In genomic region chr3:50347187-50347813, GRCh38 we compare ENCODE assay signal across 8 cellular contexts. TPM values are rescaled to one million over a fixed set of nuclear protein-coding genes. Genes with fewer than 3 reads are reported as not detected.
DNase-seq lines count a peak whose midpoint lies in the region; ATAC-seq, FAIRE-seq and TF ChIP-seq lines count a peak whose summit lies in the region.

No MANE protein-coding gene starts in this region.

- H3K9me3 ChIP-seq in A549: no peaks in the 10 kb centered on the region

- FAIRE-seq in A549 (lab: Jason Lieb, UNC) (no peak), GM12891 (lab: Jason Lieb, UNC) (peak; percentile 74)

- no peaks in the 10 kb centered on the region for H3K27me3 ChIP-seq in mesendoderm (ENCODE audit: insufficient read depth, low read length, poor library complexity)

- no peak for TF ChIP-seq EP300 in A549 (IDR thresholded peaks at IDR 0.05)

- ATAC-seq in A549 (peak in 1 of 2 experiments; percentile 12; a peak in 2 of 6 replicates), GM19035 (IDR thresholded peaks at IDR 0.05; ENCODE audit: unreplicated experiment) (no peak)

- no peak overlapping the region for H3K9ac ChIP-seq in mesendoderm (ENCODE audit: low read length)

- H3K79me1 ChIP-seq in mesendoderm (ENCODE audit: low read length): no peaks in the 10 kb centered on the region

- H3K23ac ChIP-seq in mesendoderm (ENCODE audit: low read length): no peak overlapping the region

- peak; percentile 54 to 61 for TF ChIP-seq RAD21 in A549 (conservative IDR thresholded peaks at IDR 0.05 in 1 of 2, IDR thresholded peaks at IDR 0.05 in 1 of 2)

- no peak overlapping the region for H4K8ac ChIP-seq in mesendoderm (ENCODE audit: low read depth, low read length)

- H3K27ac ChIP-seq in A549: no peak overlapping the region
- H3K27ac ChIP-seq in mesendoderm (ENCODE audit: low read depth, low read length): no peak overlapping the region

- H3K4me1 ChIP-seq in A549: peaks cover 20% of the 10 kb centered on the region; the same call in 2 of the 3 replicates
- H3K4me1 ChIP-seq in mesendoderm (ENCODE audit: control insufficient read depth, low read depth, low read length): peaks cover 8% of the 10 kb centered on the region

- TF ChIP-seq CTCF in A549 (IDR thresholded peaks at IDR 0.05): peak; percentile 58

- no peaks in the 10 kb centered on the region for H3K79me2 ChIP-seq in mesendoderm (ENCODE audit: control insufficient read depth, insufficient read depth, low read length)

- no peak overlapping the region for H2BK120ac ChIP-seq in mesendoderm (ENCODE audit: low read depth, low read length)

- H3K4me2 ChIP-seq in A549 (no peak overlapping the region), mesendoderm (ENCODE audit: low read length) (no peak overlapping the region)

- H3K56ac ChIP-seq in mesendoderm (ENCODE audit: low read length): no peak overlapping the region

- H3K4ac ChIP-seq in mesendoderm (ENCODE audit: low read depth, low read length): no peak overlapping the region

- no peak overlapping the region for H3K4me3 ChIP-seq in A549
- H3K4me3 ChIP-seq in mesendoderm (ENCODE audit: low read length): no peak overlapping the region

- H3K18ac ChIP-seq in mesendoderm (ENCODE audit: low read length): no peak overlapping the region

- H2BK5ac ChIP-seq in mesendoderm (ENCODE audit: low read length): no peak overlapping the region

- no peaks in the 10 kb centered on the region for H3K36me3 ChIP-seq in mesendoderm (ENCODE audit: control insufficient read depth, insufficient read depth, low read length)

- POLR2A ChIA-PET in A549 (lab: Yijun Ruan, JAX): interaction anchor here (0.6 to 3.2 kb wide), 5 partner anchors 10 to 869 kb away, joined by 3 to 12 read pairs (median 5); no protein-coding TSS in a partner anchor

- no peak overlapping the region for H4K5ac ChIP-seq in mesendoderm (ENCODE audit: low read length)

- CTCF ChIA-PET in A549 (lab: Yijun Ruan, JAX): interaction anchor here (0.6 to 5.3 kb wide), 23 partner anchors 9 to 1118 kb away, joined by 3 to 60 read pairs (median 4); partner anchors contain the start of gene CISH

- DNase-seq in A549 (ENCODE audit: low read depth in 1 of 2, low spot score in 1 of 2) (peak; percentile 55 to 62), GM12891 (ENCODE audit: insufficient read length, low spot score) (no peak), NCI-H526 (lab: John Stamatoyannopoulos, UW) (peak; percentile 58 to 81), dermis blood vessel endothelial cell (peak; percentile 86), mesendoderm (peak; percentile 71)
- peak; percentile 73 for DNase-seq in activated CD4-positive, alpha-beta T cell treated with anti-CD3 and anti-CD28 coated beads, Interleukin-2, amount 50 U/mL, for 1 hour
- peak; percentile 45 to 71 (median 66) for DNase-seq in stimulated activated naive CD4-positive, alpha-beta T cell (lab: John Stamatoyannopoulos, UW)

- TF ChIP-seq POLR2A in A549 (IDR thresholded peaks at IDR 0.05; ENCODE audit: low read length) (no peak), GM12891 (IDR thresholded peaks at IDR 0.05; ENCODE audit: low read depth, low read length) (no peak)

- WGBS in A549 (ENCODE audit: missing lambda C conversion rate): 16% methylated on average over 10 of the region's 14 CpGs
- no CpG with 5 or more reads among the region's 14 CpGs for WGBS in mesendoderm (ENCODE audit: extremely low coverage, insufficient coverage, low lambda C conversion rate)

- no peak overlapping the region for H2BK15ac ChIP-seq in mesendoderm (replicated peaks; ENCODE audit: low read depth)

- no peak overlapping the region for H2AK5ac ChIP-seq in mesendoderm (ENCODE audit: low read length)

TF ChIP-seq in A549, 52 proteins besides CTCF, POLR2A, EP300 and RAD21:
- TF ChIP-seq FOSB (CRISPR knock-in tag; IDR thresholded peaks at IDR 0.05) (no peak), FOSL2 (IDR thresholded peaks at IDR 0.05) (no peak), FOSL2 (CRISPR knock-in tag; IDR thresholded peaks at IDR 0.05) (peak; percentile 59), SMC3 (IDR thresholded peaks at IDR 0.05) (peak; percentile 26; the same call in 1 of the 3 replicates)

TF ChIP-seq in GM12891, 5 proteins besides CTCF, POLR2A, EP300 and RAD21:
- TF ChIP-seq PAX5 (IDR thresholded peaks at IDR 0.05; ENCODE audit: insufficient read depth, low read length, severe bottlenecking) (no peak), POLR2AphosphoS5 (IDR thresholded peaks at IDR 0.05; ENCODE audit: low read depth, low read length) (no peak), TAF1 (IDR thresholded peaks at IDR 0.05; ENCODE audit: low read depth, low read length) (no peak), SPI1 (IDR thresholded peaks at IDR 0.05; ENCODE audit: low read depth, low read length) (no peak), POU2F2 (IDR thresholded peaks at IDR 0.05; ENCODE audit: low read depth, low read length) (no peak)

RNA-seq across cellular contexts. Expression of gene ZMYND10, which starts 1.8 kb away (rescaled TPM):
- 0.41 and 0.43 TPM in 2 replicates for polyA plus RNA-seq in A549 (2011; rRNA removed)
- 1.0 TPM in 2 replicates for polyA plus RNA-seq in A549 (2012; cell fraction: cytosol; rRNA removed)
- 1.5 and 2.1 TPM in 2 replicates for polyA plus RNA-seq in A549 (2012; cell fraction: nucleus; rRNA removed)
- 0.71 to 0.84 TPM (median 0.77 TPM) in 3 replicates for polyA plus RNA-seq in A549 (2017; fragmentation: RNase III; extraction: RNeasy Plus Mini Kit Qiagen cat#74134 plus additional on column Dnase treatment)
- 1.0 and 2.0 TPM in 2 replicates for polyA minus RNA-seq in A549 (2011; rRNA and poly(A)+ RNA removed)
- polyA plus RNA-seq in GM12891 (2012; ENCODE audit: low read depth, missing spikeins): 0.18 TPM
- 0.05 TPM in 1 of 2 replicates, not detected in the other for total RNA-seq in dermis blood vessel endothelial cell
- 0.18 TPM for polyA plus RNA-seq in mesendoderm (2013, experiment 1 of 2)
- 0.13 TPM for polyA plus RNA-seq in mesendoderm (2013, experiment 2 of 2)

RNA-seq across cellular contexts. Expression of gene NPRL2, which starts 3.3 kb away (rescaled TPM):
- polyA plus RNA-seq in A549 (2011; rRNA removed): 19.9 and 28.5 TPM in 2 replicates
- polyA plus RNA-seq in A549 (2012; cell fraction: cytosol; rRNA removed): 30.0 and 31.9 TPM in 2 replicates
- polyA plus RNA-seq in A549 (2012; cell fraction: nucleus; rRNA removed): 46.0 and 46.7 TPM in 2 replicates
- 17.5 to 19.5 TPM (median 17.7 TPM) in 3 replicates for polyA plus RNA-seq in A549 (2017; fragmentation: RNase III; extraction: RNeasy Plus Mini Kit Qiagen cat#74134 plus additional on column Dnase treatment)
- 25.1 and 31.7 TPM in 2 replicates for polyA minus RNA-seq in A549 (2011; rRNA and poly(A)+ RNA removed)
- polyA plus RNA-seq in GM12891 (2012; ENCODE audit: low read depth, missing spikeins): 21.8 TPM
- 14.0 and 16.8 TPM in 2 replicates for total RNA-seq in dermis blood vessel endothelial cell
- polyA plus RNA-seq in mesendoderm (2013, experiment 1 of 2): 9.4 TPM
- polyA plus RNA-seq in mesendoderm (2013, experiment 2 of 2): 9.6 TPM

RNA-seq across cellular contexts. Expression of gene CYB561D2, which starts 3.4 kb away (rescaled TPM):
- polyA plus RNA-seq in A549 (2011; rRNA removed) (14.4 and 23.1 TPM in 2 replicates), A549 (2017; fragmentation: RNase III; extraction: RNeasy Plus Mini Kit Qiagen cat#74134 plus additional on column Dnase treatment) (17.2 to 17.9 TPM (median 17.7 TPM) in 3 replicates)
- 37.7 and 45.1 TPM in 2 replicates for polyA plus RNA-seq in A549 (2012; cell fraction: cytosol; rRNA removed)
- polyA plus RNA-seq in A549 (2012; cell fraction: nucleus; rRNA removed): 56.1 and 71.5 TPM in 2 replicates
- 19.1 and 19.3 TPM in 2 replicates for polyA minus RNA-seq in A549 (2011; rRNA and poly(A)+ RNA removed)
- polyA plus RNA-seq in GM12891 (2012; ENCODE audit: low read depth, missing spikeins): 14.5 TPM
- 26.2 and 30.0 TPM in 2 replicates for total RNA-seq in dermis blood vessel endothelial cell
- polyA plus RNA-seq in mesendoderm (2013, experiment 1 of 2): 7.8 TPM
- 8.6 TPM for polyA plus RNA-seq in mesendoderm (2013, experiment 2 of 2)

RNA-seq across cellular contexts. Expression of gene RASSF1, which starts 6.7 kb away (rescaled TPM):
- polyA plus RNA-seq in A549 (2011; rRNA removed): 11.9 and 15.4 TPM in 2 replicates
- polyA plus RNA-seq in A549 (2012; cell fraction: cytosol; rRNA removed): 31.2 and 35.2 TPM in 2 replicates
- 35.4 and 41.5 TPM in 2 replicates for polyA plus RNA-seq in A549 (2012; cell fraction: nucleus; rRNA removed)
- polyA plus RNA-seq in A549 (2017; fragmentation: RNase III; extraction: RNeasy Plus Mini Kit Qiagen cat#74134 plus additional on column Dnase treatment): 14.4 to 15.7 TPM (median 15.5 TPM) in 3 replicates
- 3.4 and 6.4 TPM in 2 replicates for polyA minus RNA-seq in A549 (2011; rRNA and poly(A)+ RNA removed)
- 29.0 TPM for polyA plus RNA-seq in GM12891 (2012; ENCODE audit: low read depth, missing spikeins)
- total RNA-seq in dermis blood vessel endothelial cell: 21.7 and 28.8 TPM in 2 replicates
- polyA plus RNA-seq in mesendoderm (2013, experiment 1 of 2): 6.8 TPM
- polyA plus RNA-seq in mesendoderm (2013, experiment 2 of 2): 7.2 TPM

RNA-seq across cellular contexts. Expression of gene TMEM115, which starts 12.0 kb away (rescaled TPM):
- 17.4 and 18.8 TPM in 2 replicates for polyA plus RNA-seq in A549 (2011; rRNA removed)
- 27.1 and 37.1 TPM in 2 replicates for polyA plus RNA-seq in A549 (2012; cell fraction: cytosol; rRNA removed)
- polyA plus RNA-seq in A549 (2012; cell fraction: nucleus; rRNA removed): 37.4 and 48.2 TPM in 2 replicates
- polyA plus RNA-seq in A549 (2017; fragmentation: RNase III; extraction: RNeasy Plus Mini Kit Qiagen cat#74134 plus additional on column Dnase treatment): 22.0 to 26.8 TPM (median 26.8 TPM) in 3 replicates
- polyA minus RNA-seq in A549 (2011; rRNA and poly(A)+ RNA removed): 28.8 and 30.0 TPM in 2 replicates
- polyA plus RNA-seq in GM12891 (2012; ENCODE audit: low read depth, missing spikeins): 9.6 TPM
- total RNA-seq in dermis blood vessel endothelial cell: 60.3 and 61.6 TPM in 2 replicates
- polyA plus RNA-seq in mesendoderm (2013, experiment 1 of 2): 24.8 TPM
- polyA plus RNA-seq in mesendoderm (2013, experiment 2 of 2): 23.9 TPM
